Comparison of ENCODE assay signal across 15 cellular contexts in the genomic region with DNA sequence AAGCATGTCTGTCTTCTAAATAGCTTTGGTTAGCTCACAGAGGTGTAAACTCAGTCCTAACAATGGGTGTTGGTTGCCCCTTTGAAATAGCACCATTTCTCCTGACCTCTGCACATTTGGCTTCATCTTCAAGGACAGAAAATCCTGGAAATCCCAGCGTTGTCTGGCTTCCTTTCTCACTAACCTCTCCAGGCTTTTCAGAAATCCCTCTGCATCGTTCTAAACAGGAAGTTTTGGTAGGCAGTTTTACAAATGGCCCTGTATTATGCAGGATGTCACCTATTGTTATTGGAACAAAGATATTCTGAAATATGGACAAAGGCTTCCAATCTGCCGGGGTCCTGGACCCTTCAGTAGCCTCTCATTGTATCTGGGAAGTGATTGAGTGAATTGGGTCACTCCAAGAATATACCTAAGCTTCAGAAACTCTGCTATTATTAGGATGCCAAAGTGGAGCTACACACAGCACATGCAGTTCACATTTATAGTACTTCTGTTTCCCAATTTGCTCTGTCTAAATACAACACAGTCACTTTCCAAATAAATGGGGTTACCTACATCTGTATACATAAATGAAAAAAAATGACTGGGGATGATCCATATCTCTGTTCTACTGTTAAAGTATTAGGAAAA.
"Had no signal": no experiment of that assay in that cellular context is flagged by ENCODE, and none has a peak within 500 bp of the region (broad histone marks: within the 10 kb centered on the region; RNA-seq: fewer than 3 reads in every experiment).

No MANE protein-coding gene starts in this region.

- DNase-seq: activated CD4-positive, alpha-beta T cell treated with anti-CD3 and anti-CD28 coated beads for 4 hours; activated CD8-positive, alpha-beta memory T cell treated with anti-CD3 and anti-CD28 coated beads, Interleukin-2, amount 50 U/mL, for 48 hours; activated CD8-positive, alpha-beta T cell treated with anti-CD3 and anti-CD28 coated beads, Interleukin-2, amount 10 ng/mL, durations not matched to agents 7 days and 5 days; aorta; endodermal cell; foreskin keratinocyte; islet precursor cell; mucosa of descending colon; naive thymus-derived CD8-positive, alpha-beta T cell; occipital lobe; stimulated activated CD4-positive, alpha-beta T cell treated with anti-CD3 and anti-CD28 coated beads, Interleukin-4, amount 100 ng/mL, for 4 hours; stomach had no signal

- ATAC-seq: activated CD8-positive, alpha-beta T cell treated with anti-CD3 and anti-CD28 coated beads, Interleukin-2, amount 10 ng/mL, durations not matched to agents 7 days and 5 days; esophagus mucosa; foreskin keratinocyte; mucosa of descending colon; naive thymus-derived CD8-positive, alpha-beta T cell had no signal

- H3K27ac Mint-ChIP-seq: activated CD8-positive, alpha-beta T cell treated with anti-CD3 and anti-CD28 coated beads, Interleukin-2, amount 10 ng/mL, durations not matched to agents 7 days and 5 days; endodermal cell; T-helper 1 cell treated with Interleukin-12 subunit alpha and Interleukin-12 subunit beta and Interleukin-4 antibody, amounts not matched to agents 30 μg/mL and 1 μg/mL, for 36 hours had no signal

- H3K4me1 Mint-ChIP-seq: naive thymus-derived CD8-positive, alpha-beta T cell had no signal

- H3K27me3 Mint-ChIP-seq: naive thymus-derived CD8-positive, alpha-beta T cell had no signal

- H3K4me3 Mint-ChIP-seq: activated CD8-positive, alpha-beta T cell treated with anti-CD3 and anti-CD28 coated beads, Interleukin-2, amount 10 ng/mL, durations not matched to agents 7 days and 5 days; endodermal cell; naive thymus-derived CD8-positive, alpha-beta T cell; T-helper 1 cell treated with Interleukin-12 subunit alpha and Interleukin-12 subunit beta and Interleukin-4 antibody, amounts not matched to agents 30 μg/mL and 1 μg/mL, for 36 hours had no signal

- H3K27me3 ChIP-seq: foreskin keratinocyte, stomach had no signal

- H3K27ac ChIP-seq: foreskin keratinocyte, stomach had no signal

- H3K36me3 ChIP-seq: stomach had no signal

- H3K4me3 ChIP-seq: coronary artery, mucosa of descending colon, stomach had no signal
